In genomic region chr11:80473562-80473961, GRCh38 we compare ENCODE assay signal across 22 cellular contexts.
DNase-seq lines count a peak whose midpoint lies in the region; ATAC-seq and TF ChIP-seq lines count a peak whose summit lies in the region.
"Had no signal": no experiment of that assay in that cellular context is flagged by ENCODE, and none has a peak within 500 bp of the region (broad histone marks: within the 10 kb centered on the region; RNA-seq: fewer than 3 reads in every experiment).

No MANE protein-coding gene starts in this region.

- no peak overlapping the region for H3K4me2 ChIP-seq in MM.1S (ENCODE audit: low read depth, low read length)
- H3K4me2 ChIP-seq: hepatocyte had no signal

- no peak overlapping the region for H3K4me3 ChIP-seq in MM.1S (ENCODE audit: low read length)
- H3K4me3 ChIP-seq in left lung: no peak overlapping the region
- H3K4me3 ChIP-seq: hepatocyte, lung, skin epidermis had no signal

- no peak overlapping the region for H3K9ac ChIP-seq in MM.1S (ENCODE audit: low read length)

- no peak overlapping the region for H3K27ac ChIP-seq in MM.1S (ENCODE audit: low read length)
- no peak overlapping the region for H3K27ac ChIP-seq in left lung
- H3K27ac ChIP-seq: 22Rv1, epithelial cell of prostate, hepatocyte, skin epidermis had no signal

- H3K4me1 ChIP-seq in MM.1S (ENCODE audit: low read length) (no peaks in the 10 kb centered on the region), left lung (no peaks in the 10 kb centered on the region)

- H3F3A ChIP-seq in MM.1S (ENCODE audit: insufficient read depth, low read length): no peaks in the 10 kb centered on the region

- H3K9me2 ChIP-seq in MM.1S (replicated peaks; ENCODE audit: insufficient read depth, low read length): no peaks in the 10 kb centered on the region

- H2AFZ ChIP-seq in MM.1S (ENCODE audit: low read length): no peak overlapping the region
- H2AFZ ChIP-seq: hepatocyte had no signal

- H3K79me2 ChIP-seq in MM.1S (ENCODE audit: low read length): no peaks in the 10 kb centered on the region
- H3K79me2 ChIP-seq: hepatocyte had no signal

- intact Hi-C loops in left lung (cut with DNase I): no loop called here

- DNase-seq in ELF-1 (ENCODE audit: low read depth, low spot score): peak; percentile 3
- peak; percentile 13 for DNase-seq in MM.1S
- no peak for DNase-seq in medulla oblongata (ENCODE audit: extremely low spot score)
- DNase-seq in NCI-H2081 treated with DMSO at 0.1 percent for 48 hours (lab: John Stamatoyannopoulos, UW): no peak
- no peak for DNase-seq in H4 (ENCODE audit: low spot score)
- DNase-seq in left lung: no peak
- DNase-seq: activated CD8-positive, alpha-beta memory T cell treated with anti-CD3 and anti-CD28 coated beads for 24 hours; caudate nucleus; COR-L47; HCEC 1CT; NCI-H1105; NCI-H446 treated with DMSO at 0.1 percent for 48 hours; nucleus accumbens; trophoblast cell had no signal

- no peaks in the 10 kb centered on the region for H3K9me3 ChIP-seq in MM.1S (replicated peaks; ENCODE audit: insufficient read depth, low read length)
- no peaks in the 10 kb centered on the region for H3K9me3 ChIP-seq in left lung

- TF ChIP-seq CTCF in MM.1S (IDR thresholded peaks at IDR 0.05; ENCODE audit: low read length) (no peak), left lung (IDR thresholded peaks at IDR 0.05) (no peak)

- no peaks in the 10 kb centered on the region for H3K36me3 ChIP-seq in MM.1S (replicated peaks; ENCODE audit: insufficient read depth, low read length)
- H3K36me3 ChIP-seq in left lung: no peaks in the 10 kb centered on the region

- no peaks in the 10 kb centered on the region for H4K20me1 ChIP-seq in MM.1S (ENCODE audit: insufficient read depth, low read length)

- H3K27me3 ChIP-seq in MM.1S (replicated peaks; ENCODE audit: insufficient read depth, low read length) (no peaks in the 10 kb centered on the region), left lung (no peaks in the 10 kb centered on the region)
- H3K27me3 ChIP-seq: hepatocyte had no signal

- ATAC-seq in GM19463 (IDR thresholded peaks at IDR 0.05; ENCODE audit: unreplicated experiment) (peak; percentile 77), HG02970 (IDR thresholded peaks at IDR 0.05; ENCODE audit: low FRiP score, unreplicated experiment) (peak; percentile 70), left lung (no peak)
- ATAC-seq: Right ventricle myocardium inferior had no signal

Comparison
In these comparisons a context has a peak if more than half of its experiments do, and no peak if none do; other contexts are left out.
1. DNase-seq: peak in ELF-1 (single experiment) and MM.1S (single experiment); none in medulla oblongata (single experiment), NCI-H2081 treated with DMSO at 0.1 percent for 48 hours (single experiment), H4 (single experiment) and left lung (0 of 2).